1 cellular context compared by ENCODE assay signal in the genomic region with DNA sequence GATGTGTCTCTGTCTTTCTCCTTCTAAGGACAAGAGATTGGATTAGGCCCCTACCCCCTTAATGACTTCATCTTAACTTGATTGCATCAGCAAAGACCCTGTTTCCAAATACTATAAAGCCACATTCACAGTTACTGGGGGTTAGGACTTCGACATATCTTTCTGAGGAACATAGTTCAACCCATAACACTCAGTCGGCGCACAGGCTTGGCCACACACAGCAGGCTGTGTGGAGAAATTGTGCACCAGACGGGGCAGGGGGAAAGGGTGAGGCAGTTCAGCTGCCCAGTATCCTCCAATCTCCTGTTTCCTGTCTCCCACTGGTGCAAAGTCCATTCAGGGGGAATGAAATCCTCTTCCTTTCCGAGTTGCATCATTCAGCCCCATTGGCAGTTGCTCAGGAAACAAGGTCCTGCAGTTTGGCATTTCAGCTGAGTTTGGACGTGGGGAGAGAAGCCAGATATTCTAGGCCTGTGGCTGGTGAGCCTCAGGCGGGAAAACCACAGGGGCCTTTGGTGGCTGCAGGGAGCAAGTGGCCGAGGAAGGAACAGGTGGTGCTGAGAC.
TF ChIP-seq lines count a peak whose summit lies in the region.

No MANE protein-coding gene starts in this region.

TF ChIP-seq in HepG2, 621 proteins besides CTCF, POLR2A, EP300 and RAD21 (continued from another document and continues in another):
- TF ChIP-seq, protein P1, sequence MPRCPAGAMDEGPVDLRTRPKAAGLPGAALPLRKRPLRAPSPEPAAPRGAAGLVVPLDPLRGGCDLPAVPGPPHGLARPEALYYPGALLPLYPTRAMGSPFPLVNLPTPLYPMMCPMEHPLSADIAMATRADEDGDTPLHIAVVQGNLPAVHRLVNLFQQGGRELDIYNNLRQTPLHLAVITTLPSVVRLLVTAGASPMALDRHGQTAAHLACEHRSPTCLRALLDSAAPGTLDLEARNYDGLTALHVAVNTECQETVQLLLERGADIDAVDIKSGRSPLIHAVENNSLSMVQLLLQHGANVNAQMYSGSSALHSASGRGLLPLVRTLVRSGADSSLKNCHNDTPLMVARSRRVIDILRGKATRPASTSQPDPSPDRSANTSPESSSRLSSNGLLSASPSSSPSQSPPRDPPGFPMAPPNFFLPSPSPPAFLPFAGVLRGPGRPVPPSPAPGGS (CRISPR knock-in tag; IDR thresholded peaks at IDR 0.05) = peak; percentile 14; the same call in 1 of the 2 replicates
- TF ChIP-seq, protein P2, sequence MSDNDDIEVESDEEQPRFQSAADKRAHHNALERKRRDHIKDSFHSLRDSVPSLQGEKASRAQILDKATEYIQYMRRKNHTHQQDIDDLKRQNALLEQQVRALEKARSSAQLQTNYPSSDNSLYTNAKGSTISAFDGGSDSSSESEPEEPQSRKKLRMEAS (IDR thresholded peaks at IDR 0.05) = peak; percentile 42; the same call in 1 of the 2 replicates
- TF ChIP-seq NFKBIZ (CRISPR knock-in tag; IDR thresholded peaks at IDR 0.05) (peak; percentile 35; the same call in 1 of the 2 replicates), PHF5A (CRISPR knock-in tag; IDR thresholded peaks at IDR 0.05; ENCODE audit: low read depth, unreplicated experiment) (peak; percentile 30), ZNF24 (IDR thresholded peaks at IDR 0.05) (0 out of 2 replicates have a peak, but pooled peaks have one; percentile 35), KAT8 (CRISPR knock-in tag; IDR thresholded peaks at IDR 0.05) (peak; percentile 91), ZBTB38 (CRISPR knock-in tag; IDR thresholded peaks at IDR 0.05) (0 out of 2 replicates have a peak, but pooled peaks have one; percentile 49), RXRB (CRISPR knock-in tag; IDR thresholded peaks at IDR 0.05; ENCODE audit: borderline replicate concordance) (peak; percentile 59; the same call in 1 of the 2 replicates), GATA4 (IDR thresholded peaks at IDR 0.05; ENCODE audit: borderline replicate concordance, low read depth) (no peak; the same call in 1 of the 2 replicates), SETDB1 (CRISPR knock-in tag; IDR thresholded peaks at IDR 0.05; ENCODE audit: borderline replicate concordance) (peak; percentile 91), ZNF543 (CRISPR knock-in tag; IDR thresholded peaks at IDR 0.05) (0 out of 2 replicates have a peak, but pooled peaks have one; percentile 70), ZKSCAN8 (CRISPR knock-in tag; IDR thresholded peaks at IDR 0.05; ENCODE audit: borderline replicate concordance) (peak; percentile 85; the same call in 1 of the 2 replicates), KDM3A (CRISPR knock-in tag; IDR thresholded peaks at IDR 0.05; ENCODE audit: low read depth) (peak; percentile 72; the same call in 1 of the 2 replicates), HMG20A (CRISPR knock-in tag; IDR thresholded peaks at IDR 0.05; ENCODE audit: borderline replicate concordance) (peak; percentile 91; the same call in 1 of the 2 replicates), GATAD2A (CRISPR knock-in tag; IDR thresholded peaks at IDR 0.05) (peak; percentile 92)
- TF ChIP-seq, protein P3, sequence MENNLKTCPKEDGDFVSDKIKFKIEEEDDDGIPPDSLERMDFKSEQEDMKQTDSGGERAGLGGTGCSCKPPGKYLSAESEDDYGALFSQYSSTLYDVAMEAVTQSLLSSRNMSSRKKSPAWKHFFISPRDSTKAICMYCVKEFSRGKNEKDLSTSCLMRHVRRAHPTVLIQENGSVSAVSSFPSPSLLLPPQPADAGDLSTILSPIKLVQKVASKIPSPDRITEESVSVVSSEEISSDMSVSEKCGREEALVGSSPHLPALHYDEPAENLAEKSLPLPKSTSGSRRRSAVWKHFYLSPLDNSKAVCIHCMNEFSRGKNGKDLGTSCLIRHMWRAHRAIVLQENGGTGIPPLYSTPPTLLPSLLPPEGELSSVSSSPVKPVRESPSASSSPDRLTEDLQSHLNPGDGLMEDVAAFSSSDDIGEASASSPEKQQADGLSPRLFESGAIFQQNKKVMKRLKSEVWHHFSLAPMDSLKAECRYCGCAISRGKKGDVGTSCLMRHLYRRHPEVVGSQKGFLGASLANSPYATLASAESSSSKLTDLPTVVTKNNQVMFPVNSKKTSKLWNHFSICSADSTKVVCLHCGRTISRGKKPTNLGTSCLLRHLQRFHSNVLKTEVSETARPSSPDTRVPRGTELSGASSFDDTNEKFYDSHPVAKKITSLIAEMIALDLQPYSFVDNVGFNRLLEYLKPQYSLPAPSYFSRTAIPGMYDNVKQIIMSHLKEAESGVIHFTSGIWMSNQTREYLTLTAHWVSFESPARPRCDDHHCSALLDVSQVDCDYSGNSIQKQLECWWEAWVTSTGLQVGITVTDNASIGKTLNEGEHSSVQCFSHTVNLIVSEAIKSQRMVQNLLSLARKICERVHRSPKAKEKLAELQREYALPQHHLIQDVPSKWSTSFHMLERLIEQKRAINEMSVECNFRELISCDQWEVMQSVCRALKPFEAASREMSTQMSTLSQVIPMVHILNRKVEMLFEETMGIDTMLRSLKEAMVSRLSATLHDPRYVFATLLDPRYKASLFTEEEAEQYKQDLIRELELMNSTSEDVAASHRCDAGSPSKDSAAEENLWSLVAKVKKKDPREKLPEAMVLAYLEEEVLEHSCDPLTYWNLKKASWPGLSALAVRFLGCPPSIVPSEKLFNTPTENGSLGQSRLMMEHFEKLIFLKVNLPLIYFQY (CRISPR knock-in tag; IDR thresholded peaks at IDR 0.05; ENCODE audit: borderline replicate concordance) = 0 out of 2 replicates have a peak, but pooled peaks have one; percentile 35
- TF ChIP-seq, protein P4, sequence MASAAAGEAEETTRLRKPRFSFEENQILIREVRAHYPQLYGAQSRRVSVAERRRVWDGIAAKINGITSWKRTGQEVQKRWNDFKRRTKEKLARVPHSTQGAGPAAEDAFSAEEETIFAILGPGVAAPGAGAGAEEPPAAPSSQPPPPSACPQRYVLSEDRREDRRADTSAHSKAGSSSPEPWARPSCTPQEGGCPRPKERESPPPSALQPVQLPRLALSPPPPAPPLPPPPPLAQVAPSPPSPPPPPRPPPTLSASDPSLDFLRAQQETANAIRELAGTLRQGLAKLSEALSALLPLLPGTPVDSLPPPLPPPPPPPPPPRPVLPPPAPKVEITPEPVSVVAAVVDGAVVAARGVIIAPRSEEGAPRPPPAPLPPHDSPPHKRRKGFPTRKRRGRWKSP (CRISPR knock-in tag; IDR thresholded peaks at IDR 0.05) = peak; percentile 56; the same call in 1 of the 2 replicates
- TF ChIP-seq, protein P5, sequence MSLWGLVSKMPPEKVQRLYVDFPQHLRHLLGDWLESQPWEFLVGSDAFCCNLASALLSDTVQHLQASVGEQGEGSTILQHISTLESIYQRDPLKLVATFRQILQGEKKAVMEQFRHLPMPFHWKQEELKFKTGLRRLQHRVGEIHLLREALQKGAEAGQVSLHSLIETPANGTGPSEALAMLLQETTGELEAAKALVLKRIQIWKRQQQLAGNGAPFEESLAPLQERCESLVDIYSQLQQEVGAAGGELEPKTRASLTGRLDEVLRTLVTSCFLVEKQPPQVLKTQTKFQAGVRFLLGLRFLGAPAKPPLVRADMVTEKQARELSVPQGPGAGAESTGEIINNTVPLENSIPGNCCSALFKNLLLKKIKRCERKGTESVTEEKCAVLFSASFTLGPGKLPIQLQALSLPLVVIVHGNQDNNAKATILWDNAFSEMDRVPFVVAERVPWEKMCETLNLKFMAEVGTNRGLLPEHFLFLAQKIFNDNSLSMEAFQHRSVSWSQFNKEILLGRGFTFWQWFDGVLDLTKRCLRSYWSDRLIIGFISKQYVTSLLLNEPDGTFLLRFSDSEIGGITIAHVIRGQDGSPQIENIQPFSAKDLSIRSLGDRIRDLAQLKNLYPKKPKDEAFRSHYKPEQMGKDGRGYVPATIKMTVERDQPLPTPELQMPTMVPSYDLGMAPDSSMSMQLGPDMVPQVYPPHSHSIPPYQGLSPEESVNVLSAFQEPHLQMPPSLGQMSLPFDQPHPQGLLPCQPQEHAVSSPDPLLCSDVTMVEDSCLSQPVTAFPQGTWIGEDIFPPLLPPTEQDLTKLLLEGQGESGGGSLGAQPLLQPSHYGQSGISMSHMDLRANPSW (CRISPR knock-in tag; IDR thresholded peaks at IDR 0.05; ENCODE audit: borderline replicate concordance) = peak; percentile 44; the same call in 1 of the 2 replicates
- TF ChIP-seq, protein P6, sequence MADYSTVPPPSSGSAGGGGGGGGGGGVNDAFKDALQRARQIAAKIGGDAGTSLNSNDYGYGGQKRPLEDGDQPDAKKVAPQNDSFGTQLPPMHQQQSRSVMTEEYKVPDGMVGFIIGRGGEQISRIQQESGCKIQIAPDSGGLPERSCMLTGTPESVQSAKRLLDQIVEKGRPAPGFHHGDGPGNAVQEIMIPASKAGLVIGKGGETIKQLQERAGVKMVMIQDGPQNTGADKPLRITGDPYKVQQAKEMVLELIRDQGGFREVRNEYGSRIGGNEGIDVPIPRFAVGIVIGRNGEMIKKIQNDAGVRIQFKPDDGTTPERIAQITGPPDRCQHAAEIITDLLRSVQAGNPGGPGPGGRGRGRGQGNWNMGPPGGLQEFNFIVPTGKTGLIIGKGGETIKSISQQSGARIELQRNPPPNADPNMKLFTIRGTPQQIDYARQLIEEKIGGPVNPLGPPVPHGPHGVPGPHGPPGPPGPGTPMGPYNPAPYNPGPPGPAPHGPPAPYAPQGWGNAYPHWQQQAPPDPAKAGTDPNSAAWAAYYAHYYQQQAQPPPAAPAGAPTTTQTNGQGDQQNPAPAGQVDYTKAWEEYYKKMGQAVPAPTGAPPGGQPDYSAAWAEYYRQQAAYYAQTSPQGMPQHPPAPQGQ (CRISPR knock-in tag; IDR thresholded peaks at IDR 0.05; ENCODE audit: borderline replicate concordance) = no peak
- TF ChIP-seq, protein P7, sequence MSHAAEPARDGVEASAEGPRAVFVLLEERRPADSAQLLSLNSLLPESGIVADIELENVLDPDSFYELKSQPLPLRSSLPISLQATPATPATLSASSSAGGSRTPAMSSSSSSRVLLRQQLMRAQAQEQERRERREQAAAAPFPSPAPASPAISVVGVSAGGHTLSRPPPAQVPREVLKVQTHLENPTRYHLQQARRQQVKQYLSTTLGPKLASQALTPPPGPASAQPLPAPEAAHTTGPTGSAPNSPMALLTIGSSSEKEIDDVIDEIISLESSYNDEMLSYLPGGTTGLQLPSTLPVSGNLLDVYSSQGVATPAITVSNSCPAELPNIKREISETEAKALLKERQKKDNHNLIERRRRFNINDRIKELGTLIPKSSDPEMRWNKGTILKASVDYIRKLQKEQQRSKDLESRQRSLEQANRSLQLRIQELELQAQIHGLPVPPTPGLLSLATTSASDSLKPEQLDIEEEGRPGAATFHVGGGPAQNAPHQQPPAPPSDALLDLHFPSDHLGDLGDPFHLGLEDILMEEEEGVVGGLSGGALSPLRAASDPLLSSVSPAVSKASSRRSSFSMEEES (CRISPR knock-in tag; IDR thresholded peaks at IDR 0.05) = peak; percentile 50; the same call in 1 of the 2 replicates
- TF ChIP-seq, protein P8, sequence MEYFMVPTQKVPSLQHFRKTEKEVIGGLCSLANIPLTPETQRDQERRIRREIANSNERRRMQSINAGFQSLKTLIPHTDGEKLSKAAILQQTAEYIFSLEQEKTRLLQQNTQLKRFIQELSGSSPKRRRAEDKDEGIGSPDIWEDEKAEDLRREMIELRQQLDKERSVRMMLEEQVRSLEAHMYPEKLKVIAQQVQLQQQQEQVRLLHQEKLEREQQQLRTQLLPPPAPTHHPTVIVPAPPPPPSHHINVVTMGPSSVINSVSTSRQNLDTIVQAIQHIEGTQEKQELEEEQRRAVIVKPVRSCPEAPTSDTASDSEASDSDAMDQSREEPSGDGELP (IDR thresholded peaks at IDR 0.05; ENCODE audit: borderline replicate concordance, low read depth) = peak; percentile 82
- TF ChIP-seq, protein P9, sequence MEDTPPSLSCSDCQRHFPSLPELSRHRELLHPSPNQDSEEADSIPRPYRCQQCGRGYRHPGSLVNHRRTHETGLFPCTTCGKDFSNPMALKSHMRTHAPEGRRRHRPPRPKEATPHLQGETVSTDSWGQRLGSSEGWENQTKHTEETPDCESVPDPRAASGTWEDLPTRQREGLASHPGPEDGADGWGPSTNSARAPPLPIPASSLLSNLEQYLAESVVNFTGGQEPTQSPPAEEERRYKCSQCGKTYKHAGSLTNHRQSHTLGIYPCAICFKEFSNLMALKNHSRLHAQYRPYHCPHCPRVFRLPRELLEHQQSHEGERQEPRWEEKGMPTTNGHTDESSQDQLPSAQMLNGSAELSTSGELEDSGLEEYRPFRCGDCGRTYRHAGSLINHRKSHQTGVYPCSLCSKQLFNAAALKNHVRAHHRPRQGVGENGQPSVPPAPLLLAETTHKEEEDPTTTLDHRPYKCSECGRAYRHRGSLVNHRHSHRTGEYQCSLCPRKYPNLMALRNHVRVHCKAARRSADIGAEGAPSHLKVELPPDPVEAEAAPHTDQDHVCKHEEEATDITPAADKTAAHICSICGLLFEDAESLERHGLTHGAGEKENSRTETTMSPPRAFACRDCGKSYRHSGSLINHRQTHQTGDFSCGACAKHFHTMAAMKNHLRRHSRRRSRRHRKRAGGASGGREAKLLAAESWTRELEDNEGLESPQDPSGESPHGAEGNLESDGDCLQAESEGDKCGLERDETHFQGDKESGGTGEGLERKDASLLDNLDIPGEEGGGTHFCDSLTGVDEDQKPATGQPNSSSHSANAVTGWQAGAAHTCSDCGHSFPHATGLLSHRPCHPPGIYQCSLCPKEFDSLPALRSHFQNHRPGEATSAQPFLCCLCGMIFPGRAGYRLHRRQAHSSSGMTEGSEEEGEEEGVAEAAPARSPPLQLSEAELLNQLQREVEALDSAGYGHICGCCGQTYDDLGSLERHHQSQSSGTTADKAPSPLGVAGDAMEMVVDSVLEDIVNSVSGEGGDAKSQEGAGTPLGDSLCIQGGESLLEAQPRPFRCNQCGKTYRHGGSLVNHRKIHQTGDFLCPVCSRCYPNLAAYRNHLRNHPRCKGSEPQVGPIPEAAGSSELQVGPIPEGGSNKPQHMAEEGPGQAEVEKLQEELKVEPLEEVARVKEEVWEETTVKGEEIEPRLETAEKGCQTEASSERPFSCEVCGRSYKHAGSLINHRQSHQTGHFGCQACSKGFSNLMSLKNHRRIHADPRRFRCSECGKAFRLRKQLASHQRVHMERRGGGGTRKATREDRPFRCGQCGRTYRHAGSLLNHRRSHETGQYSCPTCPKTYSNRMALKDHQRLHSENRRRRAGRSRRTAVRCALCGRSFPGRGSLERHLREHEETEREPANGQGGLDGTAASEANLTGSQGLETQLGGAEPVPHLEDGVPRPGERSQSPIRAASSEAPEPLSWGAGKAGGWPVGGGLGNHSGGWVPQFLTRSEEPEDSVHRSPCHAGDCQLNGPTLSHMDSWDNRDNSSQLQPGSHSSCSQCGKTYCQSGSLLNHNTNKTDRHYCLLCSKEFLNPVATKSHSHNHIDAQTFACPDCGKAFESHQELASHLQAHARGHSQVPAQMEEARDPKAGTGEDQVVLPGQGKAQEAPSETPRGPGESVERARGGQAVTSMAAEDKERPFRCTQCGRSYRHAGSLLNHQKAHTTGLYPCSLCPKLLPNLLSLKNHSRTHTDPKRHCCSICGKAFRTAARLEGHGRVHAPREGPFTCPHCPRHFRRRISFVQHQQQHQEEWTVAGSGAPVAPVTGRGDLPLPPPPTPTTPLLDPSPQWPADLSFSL (CRISPR knock-in tag; IDR thresholded peaks at IDR 0.05) = peak; percentile 69; the same call in 1 of the 2 replicates
